Comparison of ENCODE assay signal across 9 cellular contexts in the genomic region with DNA sequence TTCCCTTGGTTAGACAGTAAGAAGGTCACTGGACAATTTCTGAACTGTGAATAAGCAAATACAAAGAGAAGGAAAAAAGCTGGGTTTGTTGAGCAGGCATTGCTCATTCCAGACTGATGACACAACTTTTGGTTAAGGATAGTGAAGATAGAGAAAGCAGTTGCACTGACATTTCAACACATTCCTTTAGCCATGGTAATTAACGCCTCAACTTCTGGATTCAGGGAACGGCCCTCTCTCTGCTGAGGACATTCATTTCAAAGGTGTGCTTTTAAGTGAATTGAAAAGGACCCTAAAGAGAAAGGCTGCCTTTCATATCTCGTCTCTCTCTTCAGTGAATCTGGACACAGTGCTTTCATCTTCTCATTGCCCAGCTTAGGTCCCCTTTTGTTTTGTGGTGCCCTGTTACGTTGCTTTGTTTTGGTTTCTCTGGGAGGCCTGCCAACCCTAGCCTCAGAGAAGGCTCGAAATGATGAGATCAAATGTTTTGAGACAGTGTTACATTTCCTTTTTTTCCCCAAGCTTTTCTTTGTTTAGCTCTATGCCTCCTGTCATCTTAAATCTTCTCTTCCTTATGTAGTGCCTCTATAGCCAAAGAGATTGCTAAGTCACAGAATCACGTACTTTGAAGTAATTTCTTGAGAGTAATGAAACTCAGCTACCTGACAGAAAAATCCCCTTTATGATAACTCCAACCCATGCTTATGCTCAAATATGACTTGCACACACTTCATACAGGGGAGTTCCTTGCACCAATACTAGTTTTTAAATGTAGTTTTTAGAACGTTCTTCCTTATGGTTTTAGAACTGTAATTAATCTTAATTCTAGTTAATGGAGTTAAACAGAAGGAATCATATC.
DNase-seq lines count a peak whose midpoint lies in the region; ATAC-seq and TF ChIP-seq lines count a peak whose summit lies in the region.
"Had no signal": no experiment of that assay in that cellular context is flagged by ENCODE, and none has a peak within 500 bp of the region (broad histone marks: within the 10 kb centered on the region; RNA-seq: fewer than 3 reads in every experiment).

No MANE protein-coding gene starts in this region.

- in situ Hi-C loops in G401 (cut with HindIII; ENCODE audit: low sequenced_read_pairs) = no loop called here

- TF ChIP-seq CTCF in tibial nerve (IDR thresholded peaks at IDR 0.05) = no peak

- WGBS in tibial nerve, 2 donors = 16 to 26% methylated on average over 6 to 7 of the region's 7 CpGs

- H3K9me3 ChIP-seq in tibial nerve = no peaks in the 10 kb centered on the region
- H3K9me3 ChIP-seq: Peyer's patch had no signal

- no peaks in the 10 kb centered on the region for H3K36me3 Mint-ChIP-seq in activated naive CD8-positive, alpha-beta T cell treated with anti-CD3 and anti-CD28 coated beads for 36 hours

- no peak for TF ChIP-seq EP300 in tibial nerve (IDR thresholded peaks at IDR 0.05)

- peaks cover 0 to 13% (median 0%) of the 10 kb centered on the region in 4 donors for H3K4me1 ChIP-seq in tibial nerve

- H3K27ac ChIP-seq in tibial nerve = no peak overlapping the region
- H3K27ac ChIP-seq: Peyer's patch had no signal

- no peaks in the 10 kb centered on the region for H3K27me3 ChIP-seq in tibial nerve
- H3K27me3 ChIP-seq: Peyer's patch had no signal

- peaks cover 42% of the 10 kb centered on the region for H3K4me1 Mint-ChIP-seq in activated naive CD8-positive, alpha-beta T cell treated with anti-CD3 and anti-CD28 coated beads for 36 hours

- no peaks in the 10 kb centered on the region for H3K36me3 ChIP-seq in tibial nerve
- H3K36me3 ChIP-seq: Peyer's patch had no signal

- H3K27me3 Mint-ChIP-seq in activated naive CD8-positive, alpha-beta T cell treated with anti-CD3 and anti-CD28 coated beads for 36 hours = no peaks in the 10 kb centered on the region

- no peaks in the 10 kb centered on the region for H3K9me3 Mint-ChIP-seq in activated naive CD8-positive, alpha-beta T cell treated with anti-CD3 and anti-CD28 coated beads for 36 hours

- H3K27ac Mint-ChIP-seq in activated naive CD8-positive, alpha-beta T cell treated with anti-CD3 and anti-CD28 coated beads for 36 hours = peak overlapping the region; percentile 34

- H3K4me3 ChIP-seq in tibial nerve = peak overlapping the region in 1 of 4 donors; percentile 16
- H3K4me3 ChIP-seq: Peyer's patch had no signal

- H3K4me3 Mint-ChIP-seq in activated naive CD8-positive, alpha-beta T cell treated with anti-CD3 and anti-CD28 coated beads for 36 hours = peak overlapping the region; percentile 33

- no peak for TF ChIP-seq POLR2A in tibial nerve (IDR thresholded peaks at IDR 0.05)

- peak; percentile 41 for DNase-seq in activated naive CD8-positive, alpha-beta T cell treated with anti-CD3 and anti-CD28 coated beads for 36 hours
- DNase-seq in kidney glomerular epithelial cell (lab: John Stamatoyannopoulos, UW) (peak; percentile 99), NCI-H187 (lab: John Stamatoyannopoulos, UW) (no peak), KG1 (lab: John Stamatoyannopoulos, UW) (no peak), G401 (ENCODE audit: low spot score) (no peak), tibial nerve (ENCODE audit: low spot score in 2 of 2) (no peak)

- ATAC-seq in GM18498 (IDR thresholded peaks at IDR 0.05; ENCODE audit: unreplicated experiment) = peak; percentile 78
- ATAC-seq in HG03442 (IDR thresholded peaks at IDR 0.05; ENCODE audit: unreplicated experiment) = peak; percentile 82

Comparison
In these comparisons a context has a peak if more than half of its experiments do, and no peak if none do; other contexts are left out.
1. DNase-seq: peak in activated naive CD8-positive, alpha-beta T cell treated with anti-CD3 and anti-CD28 coated beads for 36 hours (single experiment) and kidney glomerular epithelial cell (single experiment); none in NCI-H187 (0 of 2), KG1 (single experiment), G401 (single experiment) and tibial nerve (0 of 2).